26 cellular contexts compared by ENCODE assay signal in the genomic region with DNA sequence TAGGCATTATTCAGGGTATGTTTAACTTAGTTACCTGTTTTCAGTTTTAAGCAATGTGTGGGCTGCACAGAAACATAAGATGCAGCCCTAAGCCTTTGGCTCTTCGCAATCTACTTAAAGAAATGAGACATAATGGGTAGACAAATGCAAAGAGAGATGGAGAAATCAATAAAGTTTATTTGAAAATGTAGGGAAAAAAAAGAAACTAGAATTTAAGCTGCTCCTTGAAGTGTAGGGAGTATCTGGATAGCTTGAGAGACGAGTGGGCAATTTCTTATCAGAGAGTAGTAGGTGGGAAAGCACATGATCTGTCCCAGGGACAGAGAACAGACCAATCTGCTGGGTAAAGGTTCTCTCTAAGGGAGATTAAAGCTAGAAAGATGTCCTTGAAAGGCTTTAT.
"Had no signal": no experiment of that assay in that cellular context is flagged by ENCODE, and none has a peak within 500 bp of the region (broad histone marks: within the 10 kb centered on the region; RNA-seq: fewer than 3 reads in every experiment).

No MANE protein-coding gene starts in this region.

- H3K4me1 ChIP-seq: parathyroid adenoma, psoas muscle, uterus had no signal

- H3K9me3 ChIP-seq: neutrophil, psoas muscle, stomach, tibial nerve, uterus had no signal

- H3K4me3 Mint-ChIP-seq: immature natural killer cell; mesothelial cell of epicardium; naive B cell; natural killer cell; nephron progenitor cell; neural progenitor cell; stimulated activated naive B cell treated with anti-CD40 and anti-IgM and Interleukin-4, amounts not matched to agents 10 μg/mL and 1 μg/mL and 100 μg/mL, for 72 hours; type B pancreatic cell had no signal

- H3K27ac ChIP-seq: neural progenitor cell, neutrophil, parathyroid adenoma, psoas muscle, skin epidermis, stomach, tibial nerve, uterus had no signal

- H3K27me3 ChIP-seq: stomach, tibial nerve, uterus had no signal

- H3K36me3 Mint-ChIP-seq: immature natural killer cell; naive B cell; natural killer cell; stimulated activated naive B cell treated with anti-CD40 and anti-IgM and Interleukin-4, amounts not matched to agents 10 μg/mL and 1 μg/mL and 100 μg/mL, for 72 hours had no signal

- DNase-seq: hypothalamus; immature natural killer cell; mesendoderm; naive B cell; natural killer cell; nephron progenitor cell; occipital lobe; psoas muscle; stimulated activated CD4-positive, alpha-beta T cell treated with anti-CD3 and anti-CD28 coated beads, Interleukin-12 subunit alpha, Interleukin-12 subunit beta, amount 100 ng/mL, for 4 hours; stimulated activated CD4-positive, alpha-beta T cell treated with anti-CD3 and anti-CD28 coated beads, Interleukin-15, amount 100 ng/mL, for 24 hours; stimulated activated CD4-positive, alpha-beta T cell treated with anti-CD3 and anti-CD28 coated beads, Interleukin-2, amount 100 ng/mL, for 24 hours; stimulated activated CD4-positive, alpha-beta T cell treated with anti-CD3 and anti-CD28 coated beads, Interleukin-4, amount 100 ng/mL, for 1 hour; stimulated activated naive B cell treated with anti-CD40 and anti-IgM and Interleukin-4, amounts not matched to agents 10 μg/mL and 1 μg/mL and 100 μg/mL, for 72 hours; stimulated activated naive CD8-positive, alpha-beta T cell treated with anti-CD3 and anti-CD28 coated beads, Interleukin-15, Interleukin-2, amounts not matched to agents 100 U/mL and 50 U/mL, for 24 hours; stomach; uterus had no signal

- H3K4me1 Mint-ChIP-seq: immature natural killer cell; naive B cell; natural killer cell; stimulated activated naive B cell treated with anti-CD40 and anti-IgM and Interleukin-4, amounts not matched to agents 10 μg/mL and 1 μg/mL and 100 μg/mL, for 72 hours had no signal

- H3K9me3 Mint-ChIP-seq: immature natural killer cell; mesothelial cell of epicardium; naive B cell; natural killer cell; nephron progenitor cell; neural progenitor cell; stimulated activated naive B cell treated with anti-CD40 and anti-IgM and Interleukin-4, amounts not matched to agents 10 μg/mL and 1 μg/mL and 100 μg/mL, for 72 hours; type B pancreatic cell had no signal

- H3K36me3 ChIP-seq: neural progenitor cell, neutrophil, uterus had no signal

- H3K4me3 ChIP-seq: lung, neural progenitor cell, psoas muscle, skin epidermis, stomach, tibial nerve, uterus had no signal

- H3K27me3 Mint-ChIP-seq: stimulated activated naive B cell treated with anti-CD40 and anti-IgM and Interleukin-4, amounts not matched to agents 10 μg/mL and 1 μg/mL and 100 μg/mL, for 72 hours had no signal

- ATAC-seq: left lobe of liver; natural killer cell; psoas muscle; sciatic nerve; stimulated activated naive B cell treated with anti-CD40 and anti-IgM and Interleukin-4, amounts not matched to agents 10 μg/mL and 1 μg/mL and 100 μg/mL, for 72 hours; stimulated activated naive CD8-positive, alpha-beta T cell treated with anti-CD3 and anti-CD28 coated beads, Interleukin-15, Interleukin-2, amounts not matched to agents 100 U/mL and 50 U/mL, for 24 hours had no signal

- H3K27ac Mint-ChIP-seq: immature natural killer cell; mesothelial cell of epicardium; natural killer cell; nephron progenitor cell; neural progenitor cell; stimulated activated naive B cell treated with anti-CD40 and anti-IgM and Interleukin-4, amounts not matched to agents 10 μg/mL and 1 μg/mL and 100 μg/mL, for 72 hours; type B pancreatic cell had no signal
